8 cellular contexts compared by ENCODE assay signal in the genomic region with DNA sequence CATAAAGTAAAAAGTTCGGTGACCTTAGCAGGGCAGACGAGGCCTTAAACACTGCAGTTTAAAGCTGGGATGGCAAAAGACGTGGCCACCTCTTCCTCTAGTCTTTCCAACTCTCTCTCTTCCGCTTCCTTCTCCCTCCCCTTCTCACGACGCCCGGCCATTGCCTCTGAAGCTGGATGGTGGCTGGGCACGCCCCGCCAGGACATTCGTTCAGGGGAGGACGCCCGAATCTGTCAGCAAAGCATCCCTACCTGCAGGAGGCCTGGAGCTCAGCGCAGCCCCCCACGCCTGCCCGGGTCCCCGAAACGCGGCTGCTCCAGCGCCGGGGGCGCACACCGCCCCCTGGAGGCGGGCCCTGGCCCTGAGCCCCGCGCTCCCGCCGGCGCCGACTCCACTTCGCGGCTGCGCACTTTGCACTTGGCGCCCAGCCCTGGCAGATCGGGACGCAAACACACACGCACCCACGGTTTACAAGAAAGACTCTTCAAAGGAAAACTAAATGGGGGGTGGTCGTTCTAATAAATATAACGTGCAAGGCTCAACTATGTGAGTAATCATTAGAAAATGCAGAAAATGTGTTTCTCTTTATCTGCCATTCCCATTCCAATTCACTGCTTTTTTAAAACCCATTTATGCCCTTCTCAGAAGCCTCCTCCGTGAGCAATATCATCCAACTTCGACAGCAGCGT. TPM values are rescaled to one million over a fixed set of nuclear protein-coding genes. Genes with fewer than 3 reads are reported as not detected.
DNase-seq lines count a peak whose midpoint lies in the region; ATAC-seq, FAIRE-seq and TF ChIP-seq lines count a peak whose summit lies in the region.

No MANE protein-coding gene starts in this region.

- peak overlapping the region; percentile 76 for H3K27ac Mint-ChIP-seq in activated T-helper 1 cell treated with anti-CD3 and anti-CD28 coated beads, Interleukin-12 subunit alpha, Interleukin-12 subunit beta, Interleukin-2, Interleukin-4 antibody, amounts not matched to agents 30 ng/mL and 10 ng/mL and 1 ng/mL, durations not matched to agents 14 hours and 24 hours and 36 hours
- H3K27ac Mint-ChIP-seq in naive B cell (peak overlapping the region in 3 of 6 donors; percentile 55 to 95 (median 57)), mesothelial cell of epicardium (no peak overlapping the region)

- H3K27me3 ChIP-seq in fibroblast of lung (ENCODE audit: control insufficient read depth, insufficient read depth, low read length) = no peaks in the 10 kb centered on the region

- H3K36me3 Mint-ChIP-seq in activated T-helper 1 cell treated with anti-CD3 and anti-CD28 coated beads, Interleukin-12 subunit alpha, Interleukin-12 subunit beta, Interleukin-2, Interleukin-4 antibody, amounts not matched to agents 30 ng/mL and 10 ng/mL and 1 ng/mL, durations not matched to agents 14 hours and 24 hours and 36 hours (ENCODE audit: low read depth) = no peaks in the 10 kb centered on the region
- H3K36me3 Mint-ChIP-seq in naive B cell (peaks cover 5% of the 10 kb centered on the region in 2 donors), mesothelial cell of epicardium (no peaks in the 10 kb centered on the region)

- FAIRE-seq in GM12892 (lab: Jason Lieb, UNC) = peak; percentile 81

- intact Hi-C loops in activated T-helper 1 cell treated with anti-CD3 and anti-CD28 coated beads, Interleukin-12 subunit alpha, Interleukin-12 subunit beta, Interleukin-2, Interleukin-4 antibody, amounts not matched to agents 30 ng/mL and 10 ng/mL and 1 ng/mL, durations not matched to agents 14 hours and 24 hours and 36 hours (cut with micrococcal nuclease) = loop anchor here (1.0 kb wide), 1 partner anchor 31 kb away; no protein-coding TSS in a partner anchor

- H3K4me3 ChIP-seq in fibroblast of lung (replicated peaks in 1 of 4; ENCODE audit: control extremely low read depth in 1 of 4, insufficient read depth in 1 of 4, low read depth in 3 of 4, low read length in 4 of 4) = peak overlapping the region; percentile 70 to 79 (median 78)

- H3K79me2 ChIP-seq in fibroblast of lung (ENCODE audit: control insufficient read depth, insufficient read depth, low read length) = no peaks in the 10 kb centered on the region

- H3K27me3 Mint-ChIP-seq in activated T-helper 1 cell treated with anti-CD3 and anti-CD28 coated beads, Interleukin-12 subunit alpha, Interleukin-12 subunit beta, Interleukin-2, Interleukin-4 antibody, amounts not matched to agents 30 ng/mL and 10 ng/mL and 1 ng/mL, durations not matched to agents 14 hours and 24 hours and 36 hours (ENCODE audit: insufficient read depth) = peaks cover 44% of the 10 kb centered on the region
- H3K27me3 Mint-ChIP-seq in naive B cell (peaks cover 34 to 44% (median 42%) of the 10 kb centered on the region in 3 donors), mesothelial cell of epicardium (ENCODE audit: low read depth) (peaks cover 17% of the 10 kb centered on the region)

- H3K4me2 ChIP-seq in fibroblast of lung (ENCODE audit: extremely low read depth, insufficient read depth, low read length) = peak overlapping the region; percentile 94

- no peaks in the 10 kb centered on the region for H3K4me1 ChIP-seq in fibroblast of lung (ENCODE audit: control insufficient read depth, extremely low read depth, insufficient read depth, low read length)

- TF ChIP-seq POLR2A in GM12892 (IDR thresholded peaks at IDR 0.05; ENCODE audit: low read depth, low read length) = no peak

- DNase-seq in GM12892 (ENCODE audit: insufficient read length) (peak; percentile 72), NOMO-1 treated with dmso at 0.1 percent for 144 hours (lab: John Stamatoyannopoulos, UW; ENCODE audit: unreplicated experiment) (peak; percentile 50), fibroblast of lung (ENCODE audit: low read depth in 2 of 2) (peak; percentile 28 to 62), naive B cell (peak; percentile 46), islet precursor cell (no peak), mesothelial cell of epicardium (ENCODE audit: low spot score in 2 of 2, unreplicated experiment in 2 of 2) (no peak)
- DNase-seq in activated T-helper 1 cell treated with anti-CD3 and anti-CD28 coated beads, Interleukin-12 subunit alpha, Interleukin-12 subunit beta, Interleukin-2, Interleukin-4 antibody, amounts not matched to agents 30 ng/mL and 10 ng/mL and 1 ng/mL, durations not matched to agents 14 hours and 24 hours and 36 hours (ENCODE audit: low spot score) = peak; percentile 62
- DNase-seq in stimulated activated naive CD4-positive, alpha-beta T cell treated with Interleukin-2 at 50 U/mL for 16 hours (lab: John Stamatoyannopoulos, UW) = peak; percentile 58

- peak overlapping the region; percentile 69 for H3K9ac ChIP-seq in fibroblast of lung (ENCODE audit: insufficient read depth, low read length)

- peaks cover 27% of the 10 kb centered on the region for H3K4me1 Mint-ChIP-seq in activated T-helper 1 cell treated with anti-CD3 and anti-CD28 coated beads, Interleukin-12 subunit alpha, Interleukin-12 subunit beta, Interleukin-2, Interleukin-4 antibody, amounts not matched to agents 30 ng/mL and 10 ng/mL and 1 ng/mL, durations not matched to agents 14 hours and 24 hours and 36 hours (ENCODE audit: low read depth)
- H3K4me1 Mint-ChIP-seq in naive B cell = peaks cover 0 to 19% (median 5%) of the 10 kb centered on the region in 3 donors
- H3K4me1 Mint-ChIP-seq in mesothelial cell of epicardium = no peaks in the 10 kb centered on the region

- peak overlapping the region; percentile 87 for H3K4me3 Mint-ChIP-seq in activated T-helper 1 cell treated with anti-CD3 and anti-CD28 coated beads, Interleukin-12 subunit alpha, Interleukin-12 subunit beta, Interleukin-2, Interleukin-4 antibody, amounts not matched to agents 30 ng/mL and 10 ng/mL and 1 ng/mL, durations not matched to agents 14 hours and 24 hours and 36 hours
- H3K4me3 Mint-ChIP-seq in naive B cell = peak overlapping the region; percentile 68 to 95 (median 86)
- no peak overlapping the region for H3K4me3 Mint-ChIP-seq in mesothelial cell of epicardium

- no peaks in the 10 kb centered on the region for H3K36me3 ChIP-seq in fibroblast of lung (ENCODE audit: control insufficient read depth, insufficient read depth, low read length)

- peak overlapping the region; percentile 72 for H3K27ac ChIP-seq in fibroblast of lung (ENCODE audit: insufficient read depth, low read length)

- no peaks in the 10 kb centered on the region for H3K9me3 Mint-ChIP-seq in activated T-helper 1 cell treated with anti-CD3 and anti-CD28 coated beads, Interleukin-12 subunit alpha, Interleukin-12 subunit beta, Interleukin-2, Interleukin-4 antibody, amounts not matched to agents 30 ng/mL and 10 ng/mL and 1 ng/mL, durations not matched to agents 14 hours and 24 hours and 36 hours
- H3K9me3 Mint-ChIP-seq in naive B cell (peaks cover 0 to 4% (median 2%) of the 10 kb centered on the region in 7 donors), mesothelial cell of epicardium (no peaks in the 10 kb centered on the region)

- peak overlapping the region; percentile 98 for H2AFZ ChIP-seq in fibroblast of lung (ENCODE audit: low read length)

- peak; percentile 68 to 85 for ATAC-seq in naive B cell (ENCODE audit: low read depth in 2 of 2)

- TF ChIP-seq CTCF in fibroblast of lung (conservative IDR thresholded peaks at IDR 0.05 in 1 of 2, IDR thresholded peaks at IDR 0.05 in 1 of 2; ENCODE audit: low read depth in 1 of 2, low read length in 2 of 2) (peak; percentile 42 to 93), mesothelial cell of epicardium (IDR thresholded peaks at IDR 0.05; ENCODE audit: unreplicated experiment) (no peak)

- H3K9me3 ChIP-seq in fibroblast of lung (ENCODE audit: control insufficient read depth, insufficient read depth, low read depth, low read length) = no peaks in the 10 kb centered on the region

- no peaks in the 10 kb centered on the region for H4K20me1 ChIP-seq in fibroblast of lung (ENCODE audit: control insufficient read depth, extremely low read depth, insufficient read depth, low read length)

RNA-seq across cellular contexts. Expression of gene FOXC1, which starts 54.7 kb away (rescaled TPM):
- 0.30 TPM for polyA plus RNA-seq in GM12892 (2012; ENCODE audit: missing spikeins)
- total RNA-seq in activated T-helper 1 cell treated with anti-CD3 and anti-CD28 coated beads, Interleukin-12 subunit alpha, Interleukin-12 subunit beta, Interleukin-2, Interleukin-4 antibody, amounts not matched to agents 30 ng/mL and 10 ng/mL and 1 ng/mL, durations not matched to agents 14 hours and 24 hours and 36 hours = 0.23 and 0.44 TPM in 2 replicates
- total RNA-seq in fibroblast of lung (0.66 and 0.77 TPM in 2 replicates), mesothelial cell of epicardium (49.8 to 52.2 TPM (median 50.5 TPM) in 3 replicates)
- polyA plus RNA-seq in fibroblast of lung (2.3 TPM in 2 replicates), naive B cell (ENCODE audit: low read depth in 6 of 6) (under 1 TPM in 1 of 6 donors, not detected in 5; 0.17 TPM)
- polyA plus RNA-seq in fibroblast of lung (2012) = 2.4 and 2.6 TPM in 2 replicates
- 0.52 and 1.1 TPM in 2 replicates for polyA minus RNA-seq in fibroblast of lung (ENCODE audit: low replicate concordance)

Comparison
In these comparisons a context has a peak if more than half of its experiments do, and no peak if none do; other contexts are left out.
1. DNase-seq: peak in GM12892 (single experiment), NOMO-1 treated with dmso at 0.1 percent for 144 hours (single experiment), activated T-helper 1 cell treated with anti-CD3 and anti-CD28 coated beads, Interleukin-12 subunit alpha, Interleukin-12 subunit beta, Interleukin-2, Interleukin-4 antibody, amounts not matched to agents 30 ng/mL and 10 ng/mL and 1 ng/mL, durations not matched to agents 14 hours and 24 hours and 36 hours (single experiment), fibroblast of lung (2 of 2), naive B cell (single experiment) and stimulated activated naive CD4-positive, alpha-beta T cell treated with Interleukin-2 at 50 U/mL for 16 hours (single experiment); none in islet precursor cell (single experiment) and mesothelial cell of epicardium (0 of 2).
2. RNA of gene FOXC1, which starts 54.7 kb away (total RNA-seq): 49.8 to 52.2 TPM in mesothelial cell of epicardium; 0.66 to 0.77 TPM in fibroblast of lung and 0.23 to 0.44 TPM in activated T-helper 1 cell treated with anti-CD3 and anti-CD28 coated beads, Interleukin-12 subunit alpha, Interleukin-12 subunit beta, Interleukin-2, Interleukin-4 antibody, amounts not matched to agents 30 ng/mL and 10 ng/mL and 1 ng/mL, durations not matched to agents 14 hours and 24 hours and 36 hours; every median in the first group is over 10 times any median in the second.